ENCODE assay signal across 8 cellular contexts in the genomic region with DNA sequence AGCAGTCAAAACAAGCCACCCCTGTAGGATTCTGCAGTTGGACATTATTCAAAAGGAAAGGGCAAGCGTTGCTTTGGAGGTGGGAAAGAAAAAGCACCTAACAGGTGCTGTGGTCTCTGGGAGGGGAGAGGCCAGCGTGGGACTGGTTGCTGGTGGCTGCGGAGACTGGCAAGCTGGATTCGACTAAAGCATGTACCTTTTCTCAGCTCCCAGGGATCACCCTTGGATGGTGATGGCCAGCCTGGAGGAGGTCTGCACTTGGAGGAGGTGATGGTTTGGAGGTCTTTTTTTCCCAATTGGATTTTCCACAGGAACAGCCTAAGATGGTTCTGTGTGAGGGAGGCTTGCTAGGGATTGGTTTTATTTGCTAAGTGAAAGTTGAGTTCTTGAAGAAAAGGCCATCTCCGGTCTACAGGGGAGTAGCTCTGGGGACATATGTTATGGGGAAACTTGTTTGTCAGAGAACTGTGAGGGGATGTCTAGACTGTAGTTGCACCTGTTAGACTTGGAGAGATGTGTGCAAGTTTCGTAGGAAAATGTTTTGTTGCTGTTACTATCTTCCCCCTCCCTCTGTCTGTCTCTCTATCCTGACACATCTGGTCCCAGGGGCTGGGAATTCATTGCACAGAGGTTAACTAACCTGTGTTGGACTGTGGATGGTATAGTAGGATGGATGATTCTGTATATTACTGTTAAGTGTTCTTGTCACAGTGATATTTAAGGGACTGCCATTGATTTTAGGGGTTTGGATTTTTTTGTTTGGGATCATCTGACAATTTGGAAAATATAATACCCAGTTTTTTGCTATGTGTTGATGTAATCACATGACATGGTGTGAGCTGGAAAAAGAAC. TPM values are rescaled to one million over a fixed set of nuclear protein-coding genes. Genes with fewer than 3 reads are reported as not detected.
DNase-seq lines count a peak whose midpoint lies in the region; ATAC-seq and TF ChIP-seq lines count a peak whose summit lies in the region.

No MANE protein-coding gene starts in this region.

- ATAC-seq in HG03571 (IDR thresholded peaks at IDR 0.05; ENCODE audit: unreplicated experiment) = no peak

- H2AFZ ChIP-seq in fibroblast of lung (ENCODE audit: low read length) = no peak overlapping the region

- H3K27me3 ChIP-seq in WERI-Rb-1 (ENCODE audit: insufficient read depth, low read depth, severe bottlenecking) = no peaks in the 10 kb centered on the region
- no peaks in the 10 kb centered on the region for H3K27me3 ChIP-seq in fibroblast of lung (ENCODE audit: control insufficient read depth, insufficient read depth, low read length)

- H4K20me1 ChIP-seq in fibroblast of lung (ENCODE audit: control insufficient read depth, extremely low read depth, insufficient read depth, low read length) = no peaks in the 10 kb centered on the region

- no peaks in the 10 kb centered on the region for H3K9me3 ChIP-seq in WERI-Rb-1 (ENCODE audit: severe bottlenecking)
- H3K9me3 ChIP-seq in fibroblast of lung (ENCODE audit: control insufficient read depth, insufficient read depth, low read depth, low read length) = no peaks in the 10 kb centered on the region

- H3K36me3 ChIP-seq in WERI-Rb-1 (peaks cover 36% of the 10 kb centered on the region), fibroblast of lung (ENCODE audit: control insufficient read depth, insufficient read depth, low read length) (no peaks in the 10 kb centered on the region)

- TF ChIP-seq CTCF in WERI-Rb-1 (IDR thresholded peaks at IDR 0.05; ENCODE audit: low read depth, low read length) = no peak
- no peak for TF ChIP-seq CTCF in fibroblast of lung (conservative IDR thresholded peaks at IDR 0.05 in 1 of 2, IDR thresholded peaks at IDR 0.05 in 1 of 2; ENCODE audit: low read depth in 1 of 2, low read length in 2 of 2)

- no peaks in the 10 kb centered on the region for H3K4me1 ChIP-seq in fibroblast of lung (ENCODE audit: control insufficient read depth, extremely low read depth, insufficient read depth, low read length)

- H3K9ac ChIP-seq in fibroblast of lung (ENCODE audit: insufficient read depth, low read length) = peak overlapping the region; percentile 45

- H3K4me3 ChIP-seq in WERI-Rb-1 (ENCODE audit: low read depth, low read length) (peak overlapping the region; percentile 89), fibroblast of lung (replicated peaks in 1 of 4; ENCODE audit: control extremely low read depth in 1 of 4, insufficient read depth in 1 of 4, low read depth in 3 of 4, low read length in 4 of 4) (peak overlapping the region; percentile 49 to 91 (median 74))

- DNase-seq in stimulated activated CD4-positive, alpha-beta T cell treated with anti-CD3 and anti-CD28 coated beads, Interleukin-4, amount 100 ng/mL, for 1 hour = peak; percentile 10
- no peak for DNase-seq in stimulated activated CD4-positive, alpha-beta T cell treated with anti-CD3 and anti-CD28 coated beads, Interleukin-4, amount 100 ng/mL, for 4 hours
- DNase-seq in WERI-Rb-1 (no peak), fibroblast of lung (ENCODE audit: low read depth in 2 of 2) (no peak), putamen (ENCODE audit: low spot score) (peak; percentile 19), occipital lobe (lab: John Stamatoyannopoulos, UW) (no peak), H4 (ENCODE audit: low spot score) (no peak)

- peak overlapping the region; percentile 96 for H3K4me2 ChIP-seq in fibroblast of lung (ENCODE audit: extremely low read depth, insufficient read depth, low read length)

- peaks cover 69% of the 10 kb centered on the region for H3K79me2 ChIP-seq in fibroblast of lung (ENCODE audit: control insufficient read depth, insufficient read depth, low read length)

- peak overlapping the region; percentile 97 for H3K27ac ChIP-seq in WERI-Rb-1
- peak overlapping the region; percentile 74 for H3K27ac ChIP-seq in fibroblast of lung (ENCODE audit: insufficient read depth, low read length)

RNA-seq across cellular contexts. Expression of gene DYRK2, which starts 2.2 kb away (rescaled TPM):
- 19.0 and 22.5 TPM in 2 replicates for total RNA-seq in fibroblast of lung
- polyA plus RNA-seq in fibroblast of lung = 18.3 and 18.7 TPM in 2 replicates
- 16.4 and 18.0 TPM in 2 replicates for polyA plus RNA-seq in fibroblast of lung (2012)
- polyA minus RNA-seq in fibroblast of lung (ENCODE audit: low replicate concordance) = 15.6 and 31.8 TPM in 2 replicates
- total RNA-seq in occipital lobe = 140 TPM
- 4.4 and 10.7 TPM in 2 replicates for total RNA-seq in H4 (2014; rRNA removed; shearing (Covaris generic))

Comparison
In these comparisons a context has a peak if more than half of its experiments do, and no peak if none do; other contexts are left out.
1. DNase-seq: peak in stimulated activated CD4-positive, alpha-beta T cell treated with anti-CD3 and anti-CD28 coated beads, Interleukin-4, amount 100 ng/mL, for 1 hour (single experiment) and putamen (single experiment); none in stimulated activated CD4-positive, alpha-beta T cell treated with anti-CD3 and anti-CD28 coated beads, Interleukin-4, amount 100 ng/mL, for 4 hours (0 of 2), WERI-Rb-1 (single experiment), fibroblast of lung (0 of 2), occipital lobe (single experiment) and H4 (single experiment).